19 cellular contexts compared by ENCODE assay signal in genomic region chr5:125140220-125140619, GRCh38.
"Had no signal": no experiment of that assay in that cellular context is flagged by ENCODE, and none has a peak within 500 bp of the region (broad histone marks: within the 10 kb centered on the region; RNA-seq: fewer than 3 reads in every experiment).

No MANE protein-coding gene starts in this region.

- H3K4me3 Mint-ChIP-seq: effector memory CD8-positive, alpha-beta T cell; naive thymus-derived CD8-positive, alpha-beta T cell; stimulated activated naive B cell treated with anti-CD40 and anti-IgM and Interleukin-4, amounts not matched to agents 10 μg/mL and 1 μg/mL and 100 μg/mL, for 72 hours; stimulated activated naive CD8-positive, alpha-beta T cell treated with anti-CD3 and anti-CD28 coated beads, Interleukin-15, amount 100 ng/mL, for 72 hours had no signal

- FAIRE-seq: frontal cortex had no signal

- H3K27ac ChIP-seq: coronary artery, epithelial cell of prostate, esophagus muscularis mucosa, heart left ventricle, neutrophil, thoracic aorta, transverse colon had no signal

- DNase-seq: effector memory CD8-positive, alpha-beta T cell; islet precursor cell; mammary epithelial cell; naive thymus-derived CD8-positive, alpha-beta T cell; posterior cingulate gyrus; stimulated activated CD4-positive, alpha-beta T cell treated with anti-CD3 and anti-CD28 coated beads, Interleukin-2, amount 100 ng/mL, for 24 hours; stimulated activated CD4-positive, alpha-beta T cell treated with anti-CD3 and anti-CD28 coated beads, Interleukin-4, amount 100 ng/mL, for 4 hours; stimulated activated naive B cell treated with anti-CD40 and anti-IgM and Interleukin-4, amounts not matched to agents 10 μg/mL and 1 μg/mL and 100 μg/mL, for 72 hours; stimulated activated naive CD8-positive, alpha-beta T cell treated with anti-CD3 and anti-CD28 coated beads, Interleukin-15, amount 100 ng/mL, for 72 hours; transverse colon had no signal

- ATAC-seq: effector memory CD8-positive, alpha-beta T cell; left lobe of liver; naive thymus-derived CD8-positive, alpha-beta T cell; stimulated activated naive B cell treated with anti-CD40 and anti-IgM and Interleukin-4, amounts not matched to agents 10 μg/mL and 1 μg/mL and 100 μg/mL, for 72 hours; stimulated activated naive CD8-positive, alpha-beta T cell treated with anti-CD3 and anti-CD28 coated beads, Interleukin-15, amount 100 ng/mL, for 72 hours had no signal

- H3K36me3 Mint-ChIP-seq: naive thymus-derived CD8-positive, alpha-beta T cell; stimulated activated naive B cell treated with anti-CD40 and anti-IgM and Interleukin-4, amounts not matched to agents 10 μg/mL and 1 μg/mL and 100 μg/mL, for 72 hours had no signal

- H3K36me3 ChIP-seq: esophagus muscularis mucosa, heart left ventricle, neutrophil, thoracic aorta, transverse colon had no signal

- H3K4me3 ChIP-seq: coronary artery, esophagus muscularis mucosa, heart left ventricle, mucosa of descending colon, thoracic aorta, transverse colon had no signal

- H3K4me1 Mint-ChIP-seq: stimulated activated naive CD8-positive, alpha-beta T cell treated with anti-CD3 and anti-CD28 coated beads, Interleukin-15, amount 100 ng/mL, for 72 hours had no signal

- H3K27me3 Mint-ChIP-seq: effector memory CD8-positive, alpha-beta T cell; stimulated activated naive B cell treated with anti-CD40 and anti-IgM and Interleukin-4, amounts not matched to agents 10 μg/mL and 1 μg/mL and 100 μg/mL, for 72 hours; stimulated activated naive CD8-positive, alpha-beta T cell treated with anti-CD3 and anti-CD28 coated beads, Interleukin-15, amount 100 ng/mL, for 72 hours had no signal

- H3K27ac Mint-ChIP-seq: effector memory CD8-positive, alpha-beta T cell; naive thymus-derived CD8-positive, alpha-beta T cell; stimulated activated naive B cell treated with anti-CD40 and anti-IgM and Interleukin-4, amounts not matched to agents 10 μg/mL and 1 μg/mL and 100 μg/mL, for 72 hours; stimulated activated naive CD8-positive, alpha-beta T cell treated with anti-CD3 and anti-CD28 coated beads, Interleukin-15, amount 100 ng/mL, for 72 hours had no signal

- H3K27me3 ChIP-seq: esophagus muscularis mucosa, heart left ventricle, neutrophil, transverse colon had no signal

- H3K9me3 ChIP-seq: esophagus muscularis mucosa, heart left ventricle, mucosa of descending colon, neutrophil, thoracic aorta, transverse colon had no signal
